Comparison of ENCODE assay signal across 10 cellular contexts in genomic region chr7:103660455-103661371, GRCh38.
DNase-seq lines count a peak whose midpoint lies in the region; TF ChIP-seq lines count a peak whose summit lies in the region.
"Had no signal": no experiment of that assay in that cellular context is flagged by ENCODE, and none has a peak within 500 bp of the region (broad histone marks: within the 10 kb centered on the region; RNA-seq: fewer than 3 reads in every experiment).

No MANE protein-coding gene starts in this region.

- no peaks in the 10 kb centered on the region for H3K36me3 ChIP-seq in transverse colon

- intact Hi-C loops in transverse colon (cut with DNase I; ENCODE audit: low total_unique reads): no loop called here

- H3K27ac ChIP-seq in epithelial cell of prostate: peak overlapping the region; percentile 67
- H3K27ac ChIP-seq in transverse colon: no peak overlapping the region

- no peak for TF ChIP-seq POLR2A in transverse colon (IDR thresholded peaks at IDR 0.05)

- in situ Hi-C loops in transverse colon (cut with MboI; ENCODE audit: low pct_ligation_motif_present in 1 of 4, low pct_unique_long_range_greater_than_20kb in 1 of 4, low sequenced_read_pairs in 3 of 4): no loop called here

- peak; percentile 14 for DNase-seq in GM03348 (ENCODE audit: low spot score)
- peak; percentile 18 for DNase-seq in NCI-H69 (lab: John Stamatoyannopoulos, UW)
- peak; percentile 66 for DNase-seq in epithelial cell of prostate (ENCODE audit: low read depth, low spot score)
- peak; percentile 72 for DNase-seq in non-pigmented ciliary epithelial cell (ENCODE audit: low read depth)
- no peak for DNase-seq in midbrain (lab: John Stamatoyannopoulos, UW)
- no peak for DNase-seq in transverse colon
- no peak for DNase-seq in activated CD4-positive, CD25-positive, alpha-beta regulatory T cell treated with anti-CD3 and anti-CD28 coated beads, Interleukin-2, amount 50 U/mL, for 72 hours
- no peak for DNase-seq in GDM1 (lab: John Stamatoyannopoulos, UW)
- DNase-seq: aorta, NCI-H1694 treated with DMSO at 0.1 percent for 48 hours had no signal

- no peaks in the 10 kb centered on the region for H3K4me1 ChIP-seq in transverse colon

- H3K4me3 ChIP-seq in transverse colon: no peak overlapping the region

- no peak for TF ChIP-seq CTCF in transverse colon (IDR thresholded peaks at IDR 0.05)

- H3K9me3 ChIP-seq in transverse colon: no peaks in the 10 kb centered on the region

- 74 to 85% methylated on average over 7 of the region's 7 CpGs for WGBS in transverse colon (ENCODE audit: low coverage in 1 of 2), 2 donors

- H3K27me3 ChIP-seq in transverse colon: no peaks in the 10 kb centered on the region

- no peak for TF ChIP-seq EP300 in transverse colon (IDR thresholded peaks at IDR 0.05; ENCODE audit: low read depth)

Comparison
In these comparisons a context has a peak if more than half of its experiments do, and no peak if none do; other contexts are left out.
1. DNase-seq: peak in GM03348 (single experiment), NCI-H69 (single experiment), epithelial cell of prostate (single experiment) and non-pigmented ciliary epithelial cell (single experiment); none in midbrain (single experiment), transverse colon (single experiment), activated CD4-positive, CD25-positive, alpha-beta regulatory T cell treated with anti-CD3 and anti-CD28 coated beads, Interleukin-2, amount 50 U/mL, for 72 hours (single experiment) and GDM1 (single experiment).